Comparison of ENCODE assay signal across 3 cellular contexts in the genomic region with DNA sequence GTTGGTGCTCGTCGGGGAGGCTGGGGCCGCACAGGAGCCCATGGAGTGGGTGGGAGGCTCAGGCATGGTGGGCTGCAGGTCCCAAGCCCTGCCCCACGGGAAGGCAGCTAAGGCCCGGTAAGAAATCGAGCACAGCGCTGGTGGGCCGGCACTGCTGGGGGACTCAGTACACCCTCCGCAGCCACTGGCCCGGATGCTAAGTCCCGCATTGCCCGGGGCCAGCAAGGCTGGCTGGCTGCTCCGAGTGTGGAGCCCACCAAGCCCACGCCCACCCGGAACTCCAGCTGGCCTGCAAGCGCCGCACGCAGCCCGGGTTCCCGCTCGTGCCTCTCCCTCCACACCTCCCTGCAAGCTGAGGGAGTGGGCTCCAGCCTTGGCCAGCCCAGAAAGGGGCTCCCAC. TPM values are rescaled to one million over a fixed set of nuclear protein-coding genes. Genes with fewer than 3 reads are reported as not detected.
"Had no signal": no experiment of that assay in that cellular context is flagged by ENCODE, and none has a peak within 500 bp of the region (broad histone marks: within the 10 kb centered on the region; RNA-seq: fewer than 3 reads in every experiment).

No MANE protein-coding gene starts in this region.

RNA-seq across cellular contexts. Expression of a gene that starts 39.2 kb away (rescaled TPM):
- total RNA-seq: OCI-LY7, Right ventricle myocardium inferior, SJCRH30 had no signal
